In the genomic region with DNA sequence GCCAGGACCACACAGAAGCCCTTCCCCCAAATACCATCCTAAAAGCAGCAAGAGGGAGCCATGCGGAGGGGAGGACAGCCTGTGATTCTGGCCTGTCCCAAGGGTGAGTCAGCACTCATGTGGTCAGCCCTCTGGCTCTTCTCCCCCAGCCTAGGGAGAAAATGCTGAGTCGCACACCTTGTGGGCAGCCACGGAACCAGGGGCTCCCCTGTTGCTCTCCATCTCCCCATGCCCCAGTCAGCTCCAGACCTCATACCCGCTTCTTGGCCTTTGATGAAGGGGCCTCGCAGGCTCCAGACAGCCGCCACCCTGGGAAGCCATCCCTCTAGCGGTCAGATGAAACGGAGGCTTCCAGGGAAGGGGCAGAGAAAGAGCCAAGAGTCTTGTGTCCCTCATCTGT, we compare ENCODE assay signal across 19 cellular contexts.
DNase-seq lines count a peak whose midpoint lies in the region; ATAC-seq and TF ChIP-seq lines count a peak whose summit lies in the region.
"Had no signal": no experiment of that assay in that cellular context is flagged by ENCODE, and none has a peak within 500 bp of the region (broad histone marks: within the 10 kb centered on the region; RNA-seq: fewer than 3 reads in every experiment).

No MANE protein-coding gene starts in this region.

- no peak overlapping the region for H3K4me3 Mint-ChIP-seq in activated CD8-positive, alpha-beta T cell treated with anti-CD3 and anti-CD28 coated beads, Interleukin-2, amount 10 ng/mL, durations not matched to agents 7 days and 5 days
- H3K4me3 Mint-ChIP-seq in activated CD8-positive, alpha-beta T cell treated with anti-CD3 and anti-CD28 coated beads for 36 hours: no peak overlapping the region
- H3K4me3 Mint-ChIP-seq: activated naive CD8-positive, alpha-beta T cell; memory B cell had no signal

- no peaks in the 10 kb centered on the region for H3K9me3 Mint-ChIP-seq in activated CD8-positive, alpha-beta T cell treated with anti-CD3 and anti-CD28 coated beads, Interleukin-2, amount 10 ng/mL, durations not matched to agents 7 days and 5 days (ENCODE audit: insufficient read depth)
- no peaks in the 10 kb centered on the region for H3K9me3 Mint-ChIP-seq in activated CD8-positive, alpha-beta T cell treated with anti-CD3 and anti-CD28 coated beads for 36 hours
- H3K9me3 Mint-ChIP-seq: memory B cell had no signal

- DNase-seq in activated CD8-positive, alpha-beta T cell treated with anti-CD3 and anti-CD28 coated beads, Interleukin-2, amount 10 ng/mL, durations not matched to agents 7 days and 5 days: peak; percentile 3
- DNase-seq in activated CD8-positive, alpha-beta T cell treated with anti-CD3 and anti-CD28 coated beads for 36 hours: no peak
- DNase-seq in SJSA1 (ENCODE audit: low read depth in 1 of 2, low spot score in 2 of 2) (peak; percentile 83 to 86), fibroblast of peridontal ligament (ENCODE audit: extremely low read depth) (peak; percentile 39), upper lobe of right lung (no peak), anterior cingulate cortex (lab: John Stamatoyannopoulos, UW) (no peak)
- DNase-seq: activated CD8-positive, alpha-beta memory T cell treated with anti-CD3 and anti-CD28 coated beads, Interleukin-2, amount 50 U/mL, for 4 hours; NCI-H1930; NCI-H82; nucleus accumbens; SIG-M5; spleen had no signal

- no peaks in the 10 kb centered on the region for H3K36me3 Mint-ChIP-seq in activated CD8-positive, alpha-beta T cell treated with anti-CD3 and anti-CD28 coated beads, Interleukin-2, amount 10 ng/mL, durations not matched to agents 7 days and 5 days (ENCODE audit: low read depth)
- no peaks in the 10 kb centered on the region for H3K36me3 Mint-ChIP-seq in activated CD8-positive, alpha-beta T cell treated with anti-CD3 and anti-CD28 coated beads for 36 hours (ENCODE audit: low read depth)
- H3K36me3 Mint-ChIP-seq: activated naive CD8-positive, alpha-beta T cell; memory B cell had no signal

- H3K4me1 ChIP-seq in SJSA1 (replicated peaks): peaks cover 20% of the 10 kb centered on the region
- no peaks in the 10 kb centered on the region for H3K4me1 ChIP-seq in upper lobe of right lung
- H3K4me1 ChIP-seq: spleen had no signal

- CTCF ChIA-PET in activated CD8-positive, alpha-beta T cell treated with anti-CD3 and anti-CD28 coated beads, Interleukin-2, amount 10 ng/mL, durations not matched to agents 7 days and 5 days (lab: Charles Lee): no interaction called here
- CTCF ChIA-PET in activated CD8-positive, alpha-beta T cell treated with anti-CD3 and anti-CD28 coated beads for 36 hours (lab: Charles Lee): no interaction called here

- no peaks in the 10 kb centered on the region for H3K27me3 ChIP-seq in SJSA1 (replicated peaks)
- H3K27me3 ChIP-seq in upper lobe of right lung: peaks cover 6% of the 10 kb centered on the region
- H3K27me3 ChIP-seq: suprapubic skin had no signal

- H3K36me3 ChIP-seq in SJSA1 (no peaks in the 10 kb centered on the region), upper lobe of right lung (no peaks in the 10 kb centered on the region)
- H3K36me3 ChIP-seq: spleen, suprapubic skin had no signal

- no peaks in the 10 kb centered on the region for H3K4me1 Mint-ChIP-seq in activated CD8-positive, alpha-beta T cell treated with anti-CD3 and anti-CD28 coated beads, Interleukin-2, amount 10 ng/mL, durations not matched to agents 7 days and 5 days (ENCODE audit: low read depth)
- H3K4me1 Mint-ChIP-seq in activated CD8-positive, alpha-beta T cell treated with anti-CD3 and anti-CD28 coated beads for 36 hours (ENCODE audit: low read depth): no peaks in the 10 kb centered on the region
- H3K4me1 Mint-ChIP-seq: memory B cell had no signal

- POLR2A ChIA-PET in activated CD8-positive, alpha-beta T cell treated with anti-CD3 and anti-CD28 coated beads, Interleukin-2, amount 10 ng/mL, durations not matched to agents 7 days and 5 days (lab: Charles Lee): no interaction called here
- POLR2A ChIA-PET in activated CD8-positive, alpha-beta T cell treated with anti-CD3 and anti-CD28 coated beads for 36 hours (lab: Charles Lee): no interaction called here

- intact Hi-C loops in activated CD8-positive, alpha-beta T cell treated with anti-CD3 and anti-CD28 coated beads for 36 hours (cut with micrococcal nuclease): no loop called here
- intact Hi-C loops in upper lobe of right lung (cut with DNase I): no loop called here

- H3K9me3 ChIP-seq in SJSA1 (replicated peaks) (no peaks in the 10 kb centered on the region), upper lobe of right lung (no peaks in the 10 kb centered on the region)
- H3K9me3 ChIP-seq: spleen, suprapubic skin had no signal

- H3K4me3 ChIP-seq in SJSA1 (no peak overlapping the region), upper lobe of right lung (no peak overlapping the region)
- H3K4me3 ChIP-seq: coronary artery, spleen, suprapubic skin had no signal

- no peak for ATAC-seq in activated CD8-positive, alpha-beta T cell treated with anti-CD3 and anti-CD28 coated beads, Interleukin-2, amount 10 ng/mL, durations not matched to agents 7 days and 5 days
- ATAC-seq in activated CD8-positive, alpha-beta T cell treated with anti-CD3 and anti-CD28 coated beads for 36 hours: no peak
- ATAC-seq in upper lobe of right lung: peak; percentile 24
- no peak for ATAC-seq in HG02642 (IDR thresholded peaks at IDR 0.05; ENCODE audit: poor library complexity, unreplicated experiment)
- no peak for ATAC-seq in GM19397 (IDR thresholded peaks at IDR 0.05; ENCODE audit: unreplicated experiment)

- H3K27ac ChIP-seq in SJSA1: peak overlapping the region; percentile 28; the same call in 1 of the 2 replicates
- no peak overlapping the region for H3K27ac ChIP-seq in upper lobe of right lung
- H3K27ac ChIP-seq: 22Rv1, coronary artery, spleen, suprapubic skin had no signal

- no peak overlapping the region for H3K27ac Mint-ChIP-seq in activated CD8-positive, alpha-beta T cell treated with anti-CD3 and anti-CD28 coated beads, Interleukin-2, amount 10 ng/mL, durations not matched to agents 7 days and 5 days
- no peak overlapping the region for H3K27ac Mint-ChIP-seq in activated CD8-positive, alpha-beta T cell treated with anti-CD3 and anti-CD28 coated beads for 36 hours
- H3K27ac Mint-ChIP-seq: activated naive CD8-positive, alpha-beta T cell; memory B cell had no signal

- H3K27me3 Mint-ChIP-seq in activated CD8-positive, alpha-beta T cell treated with anti-CD3 and anti-CD28 coated beads, Interleukin-2, amount 10 ng/mL, durations not matched to agents 7 days and 5 days (ENCODE audit: low read depth): peaks cover 16% of the 10 kb centered on the region
- H3K27me3 Mint-ChIP-seq in activated CD8-positive, alpha-beta T cell treated with anti-CD3 and anti-CD28 coated beads for 36 hours: peaks cover 23% of the 10 kb centered on the region

- TF ChIP-seq CTCF in activated CD8-positive, alpha-beta T cell treated with anti-CD3 and anti-CD28 coated beads for 36 hours (IDR thresholded peaks at IDR 0.05): no peak
- TF ChIP-seq CTCF in upper lobe of right lung (IDR thresholded peaks at IDR 0.05): no peak

Comparison
In these comparisons a context has a peak if more than half of its experiments do, and no peak if none do; other contexts are left out.
1. DNase-seq: peak in activated CD8-positive, alpha-beta T cell treated with anti-CD3 and anti-CD28 coated beads, Interleukin-2, amount 10 ng/mL, durations not matched to agents 7 days and 5 days (single experiment), SJSA1 (2 of 2) and fibroblast of peridontal ligament (single experiment); none in activated CD8-positive, alpha-beta T cell treated with anti-CD3 and anti-CD28 coated beads for 36 hours (single experiment), upper lobe of right lung (single experiment) and anterior cingulate cortex (0 of 58).